In the genomic region with DNA sequence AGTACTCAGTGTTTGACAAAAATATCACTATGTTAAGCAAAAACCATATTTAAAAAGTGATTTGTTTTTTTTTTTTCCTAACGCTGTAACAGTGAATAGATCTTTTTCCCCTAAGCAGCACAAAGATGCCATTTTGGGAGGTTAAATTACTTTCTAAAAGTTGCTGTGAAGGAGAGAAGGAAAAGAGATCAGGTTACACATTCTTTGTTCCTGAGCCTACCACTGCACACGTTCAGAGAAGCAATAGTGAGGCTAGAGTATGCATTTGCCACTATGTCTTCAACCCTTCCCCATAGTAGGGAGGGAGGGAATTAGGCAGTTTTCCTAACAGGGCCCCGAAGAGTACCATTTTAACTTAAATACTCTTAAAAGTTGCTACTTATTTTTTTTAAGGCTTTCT, we compare ENCODE assay signal across 10 cellular contexts. TPM values are rescaled to one million over a fixed set of nuclear protein-coding genes. Genes with fewer than 3 reads are reported as not detected.
DNase-seq lines count a peak whose midpoint lies in the region; TF ChIP-seq lines count a peak whose summit lies in the region.
"Had no signal": no experiment of that assay in that cellular context is flagged by ENCODE, and none has a peak within 500 bp of the region (broad histone marks: within the 10 kb centered on the region; RNA-seq: fewer than 3 reads in every experiment).

No MANE protein-coding gene starts in this region.

- no peak overlapping the region for H3K27ac Mint-ChIP-seq in activated CD4-positive, alpha-beta memory T cell treated with anti-CD3 and anti-CD28 coated beads, Interleukin-2, amount 10 ng/mL, durations not matched to agents 7 days and 5 days
- no peak overlapping the region for H3K27ac Mint-ChIP-seq in CD14-positive monocyte
- H3K27ac Mint-ChIP-seq: naive B cell had no signal

- peaks cover 15% of the 10 kb centered on the region for H3K4me1 Mint-ChIP-seq in activated CD4-positive, alpha-beta memory T cell treated with anti-CD3 and anti-CD28 coated beads, Interleukin-2, amount 10 ng/mL, durations not matched to agents 7 days and 5 days
- no peaks in the 10 kb centered on the region for H3K4me1 Mint-ChIP-seq in CD14-positive monocyte
- H3K4me1 Mint-ChIP-seq: naive B cell had no signal

- peak overlapping the region; percentile 44 for H3K9ac ChIP-seq in HUES64 (ENCODE audit: low read depth, low read length)

- in situ Hi-C loops in brain microvascular endothelial cell (cut with HindIII; ENCODE audit: low pct_ligation_motif_present, low sequenced_read_pairs): no loop called here

- H3K27ac ChIP-seq in HUES64 (ENCODE audit: low read depth, low read length) (peak overlapping the region; percentile 75), brain microvascular endothelial cell (no peak overlapping the region)
- H3K27ac ChIP-seq: SJSA1 had no signal

- DNase-seq in AG08395 (ENCODE audit: low spot score) (peak; percentile 57), brain microvascular endothelial cell (peak; percentile 51), left kidney (ENCODE audit: low read depth, low spot score) (peak; percentile 93), SKM-1 treated with dmso at 0.1 percent for 144 hours (lab: John Stamatoyannopoulos, UW; ENCODE audit: unreplicated experiment) (no peak), CD14-positive monocyte (ENCODE audit: low spot score) (no peak)
- no peak for DNase-seq in activated CD8-positive, alpha-beta memory T cell treated with anti-CD3 and anti-CD28 coated beads, Interleukin-2, amount 50 U/mL, for 48 hours
- DNase-seq in activated CD4-positive, alpha-beta memory T cell treated with anti-CD3 and anti-CD28 coated beads, Interleukin-2, amount 10 ng/mL, durations not matched to agents 7 days and 5 days: no peak
- DNase-seq: naive B cell had no signal

- H3K27me3 ChIP-seq in HUES64 (ENCODE audit: insufficient read depth, low read length) (no peaks in the 10 kb centered on the region), brain microvascular endothelial cell (replicated peaks) (no peaks in the 10 kb centered on the region)
- H3K27me3 ChIP-seq: SJSA1 had no signal

- H3K27me3 Mint-ChIP-seq in activated CD4-positive, alpha-beta memory T cell treated with anti-CD3 and anti-CD28 coated beads, Interleukin-2, amount 10 ng/mL, durations not matched to agents 7 days and 5 days: no peaks in the 10 kb centered on the region
- peaks cover 0 to 8% (median 6%) of the 10 kb centered on the region in 3 donors for H3K27me3 Mint-ChIP-seq in CD14-positive monocyte (ENCODE audit: low read depth in 3 of 3)

- H3K36me3 ChIP-seq in HUES64 (ENCODE audit: insufficient read depth, low read length) (no peaks in the 10 kb centered on the region), brain microvascular endothelial cell (replicated peaks) (no peaks in the 10 kb centered on the region)
- H3K36me3 ChIP-seq: SJSA1 had no signal

- intact Hi-C loops in CD14-positive monocyte (cut with micrococcal nuclease): no loop called here

- no peaks in the 10 kb centered on the region for H3K36me3 Mint-ChIP-seq in activated CD4-positive, alpha-beta memory T cell treated with anti-CD3 and anti-CD28 coated beads, Interleukin-2, amount 10 ng/mL, durations not matched to agents 7 days and 5 days (ENCODE audit: low read depth)
- no peaks in the 10 kb centered on the region for H3K36me3 Mint-ChIP-seq in CD14-positive monocyte
- H3K36me3 Mint-ChIP-seq: naive B cell had no signal

- no CpG with 5 or more reads among the region's 3 CpGs for WGBS in HUES64

- H3K4me1 ChIP-seq in HUES64 (ENCODE audit: insufficient read depth, low read length): peaks cover 62% of the 10 kb centered on the region

- CTCF ChIA-PET in activated CD4-positive, alpha-beta memory T cell treated with anti-CD3 and anti-CD28 coated beads, Interleukin-2, amount 10 ng/mL, durations not matched to agents 7 days and 5 days (lab: Charles Lee): no interaction called here

- H3K4me3 Mint-ChIP-seq in activated CD4-positive, alpha-beta memory T cell treated with anti-CD3 and anti-CD28 coated beads, Interleukin-2, amount 10 ng/mL, durations not matched to agents 7 days and 5 days: no peak overlapping the region
- H3K4me3 Mint-ChIP-seq in CD14-positive monocyte: no peak overlapping the region
- H3K4me3 Mint-ChIP-seq: naive B cell had no signal

- peak overlapping the region; percentile 29; the same call in 1 of the 2 replicates for H3K4me3 ChIP-seq in HUES64 (ENCODE audit: low read length)
- no peak overlapping the region for H3K4me3 ChIP-seq in brain microvascular endothelial cell (ENCODE audit: low read depth, low read length)
- H3K4me3 ChIP-seq: SJSA1 had no signal

- H3K9me3 Mint-ChIP-seq in activated CD4-positive, alpha-beta memory T cell treated with anti-CD3 and anti-CD28 coated beads, Interleukin-2, amount 10 ng/mL, durations not matched to agents 7 days and 5 days: no peaks in the 10 kb centered on the region
- peaks cover 0 to 2% (median 0%) of the 10 kb centered on the region in 7 donors for H3K9me3 Mint-ChIP-seq in CD14-positive monocyte

- no peak for TF ChIP-seq CTCF in brain microvascular endothelial cell (IDR thresholded peaks at IDR 0.05; ENCODE audit: low read depth, low read length, missing control alignments)
- TF ChIP-seq CTCF in CD14-positive monocyte (IDR thresholded peaks at IDR 0.05): no peak

- H3K9me3 ChIP-seq in HUES64 (ENCODE audit: insufficient read depth, low read depth, low read length): no peaks in the 10 kb centered on the region
- H3K9me3 ChIP-seq: SJSA1 had no signal

- POLR2A ChIA-PET in activated CD4-positive, alpha-beta memory T cell treated with anti-CD3 and anti-CD28 coated beads, Interleukin-2, amount 10 ng/mL, durations not matched to agents 7 days and 5 days (lab: Charles Lee): no interaction called here

RNA-seq across cellular contexts. Expression of a gene that starts 38.9 kb away (rescaled TPM):
- 54.8 TPM for polyA plus RNA-seq in HUES64 (2013, experiment 1 of 2)
- 52.4 TPM for polyA plus RNA-seq in HUES64 (2013, experiment 2 of 2)
- total RNA-seq in activated CD4-positive, alpha-beta memory T cell treated with anti-CD3 and anti-CD28 coated beads, Interleukin-2, amount 10 ng/mL, durations not matched to agents 7 days and 5 days: 10 to 100 TPM; 14.8 to 17.2 TPM
- polyA plus RNA-seq in CD14-positive monocyte: under 1 TPM; 0.25 to 0.61 TPM

Comparison
In these comparisons a context has a peak if more than half of its experiments do, and no peak if none do; other contexts are left out.
1. DNase-seq: peak in AG08395 (single experiment), brain microvascular endothelial cell (single experiment) and left kidney (single experiment); none in SKM-1 treated with dmso at 0.1 percent for 144 hours (single experiment), activated CD8-positive, alpha-beta memory T cell treated with anti-CD3 and anti-CD28 coated beads, Interleukin-2, amount 50 U/mL, for 48 hours (single experiment), activated CD4-positive, alpha-beta memory T cell treated with anti-CD3 and anti-CD28 coated beads, Interleukin-2, amount 10 ng/mL, durations not matched to agents 7 days and 5 days (single experiment) and CD14-positive monocyte (single experiment).